Comparison of ENCODE assay signal across 8 cellular contexts in the genomic region with DNA sequence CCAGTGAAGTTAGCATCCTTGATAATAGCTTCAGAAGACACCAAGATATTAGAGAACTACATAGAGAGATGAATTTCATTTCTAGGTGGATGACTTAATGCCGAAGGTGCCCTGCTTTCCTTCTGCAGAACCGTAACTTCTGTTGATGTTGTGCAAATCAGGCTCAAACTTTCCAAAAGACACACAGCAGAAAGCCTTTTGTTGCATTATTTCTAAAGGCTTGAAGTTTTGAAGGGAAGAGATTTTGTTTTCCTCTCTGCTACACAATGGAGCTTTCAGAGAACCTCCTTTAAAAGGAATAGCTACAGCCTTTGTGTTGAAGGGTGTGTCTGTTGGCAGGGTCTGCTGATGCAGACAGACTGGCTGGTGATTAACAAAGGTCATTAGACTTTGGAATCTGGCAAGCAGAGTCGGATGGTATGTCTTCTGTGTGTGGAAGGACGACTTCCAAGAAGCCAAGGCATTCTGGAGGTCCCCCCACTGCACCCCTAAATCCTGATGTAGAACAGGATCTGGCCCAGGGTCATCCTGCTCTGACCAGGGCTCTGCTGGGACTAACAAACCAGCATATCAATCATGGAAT. TPM values are rescaled to one million over a fixed set of nuclear protein-coding genes. Genes with fewer than 3 reads are reported as not detected.
A peak's percentile ranks its signal among the peaks of the same experiment; 100 is the strongest.
DNase-seq lines count a peak whose midpoint lies in the region; ATAC-seq and TF ChIP-seq lines count a peak whose summit lies in the region.

No MANE protein-coding gene starts in this region.

- H3K27ac ChIP-seq in CD4-positive, alpha-beta memory T cell (ENCODE audit: low read depth, low read length): no peak overlapping the region
- peak overlapping the region; percentile 83 for H3K27ac ChIP-seq in fibroblast of lung (ENCODE audit: insufficient read depth, low read length)

- H3K27me3 Mint-ChIP-seq in CD4-positive, alpha-beta memory T cell: no peaks in the 10 kb centered on the region
- no peaks in the 10 kb centered on the region for H3K27me3 Mint-ChIP-seq in neural crest cell (ENCODE audit: low read depth)

- TF ChIP-seq CTCF in fibroblast of lung (conservative IDR thresholded peaks at IDR 0.05 in 1 of 2, IDR thresholded peaks at IDR 0.05 in 1 of 2; ENCODE audit: low read depth in 1 of 2, low read length in 2 of 2) (no peak), neural crest cell (conservative IDR thresholded peaks at IDR 0.05) (no peak)

- H4K20me1 ChIP-seq in fibroblast of lung (ENCODE audit: control insufficient read depth, extremely low read depth, insufficient read depth, low read length): no peaks in the 10 kb centered on the region

- no peak for DNase-seq in CD4-positive, alpha-beta memory T cell
- DNase-seq in NCI-H748 treated with DMSO at 0.1 percent for 48 hours (lab: John Stamatoyannopoulos, UW) (peak; percentile 66), fibroblast of lung (ENCODE audit: low read depth in 2 of 2) (peak; percentile 41 to 79), neural crest cell (ENCODE audit: low read depth, low spot score) (peak; percentile 12), retina (no peak)
- no peak for DNase-seq in activated effector memory CD4-positive, alpha-beta T cell treated with Interleukin-2 at 50 U/mL for 16 hours

- no peaks in the 10 kb centered on the region for H3K36me3 Mint-ChIP-seq in CD4-positive, alpha-beta memory T cell
- peaks cover 68% of the 10 kb centered on the region for H3K36me3 Mint-ChIP-seq in neural crest cell (ENCODE audit: low read depth)

- H3K9me3 Mint-ChIP-seq in CD4-positive, alpha-beta memory T cell: peaks cover 0 to 18% (median 6%) of the 10 kb centered on the region in 8 donors
- H3K9me3 Mint-ChIP-seq in neural crest cell: peaks cover 10% of the 10 kb centered on the region

- no peak overlapping the region for H3K4me3 ChIP-seq in CD4-positive, alpha-beta memory T cell (ENCODE audit: low read length in 2 of 2)
- H3K4me3 ChIP-seq in fibroblast of lung (replicated peaks in 1 of 4; ENCODE audit: control extremely low read depth in 1 of 4, insufficient read depth in 1 of 4, low read depth in 3 of 4, low read length in 4 of 4): peak overlapping the region in 2 of 4 experiments; percentile 13 to 34

- no peaks in the 10 kb centered on the region for H3K27me3 ChIP-seq in CD4-positive, alpha-beta memory T cell (ENCODE audit: insufficient read depth, low read length)
- H3K27me3 ChIP-seq in fibroblast of lung (ENCODE audit: control insufficient read depth, insufficient read depth, low read length): no peaks in the 10 kb centered on the region

- peak overlapping the region in 4 of 7 donors; percentile 24 to 77 (median 57) for H3K27ac Mint-ChIP-seq in CD4-positive, alpha-beta memory T cell
- H3K27ac Mint-ChIP-seq in neural crest cell (ENCODE audit: unreplicated experiment): peak overlapping the region; percentile 95

- no peaks in the 10 kb centered on the region for H3K36me3 ChIP-seq in CD4-positive, alpha-beta memory T cell (ENCODE audit: insufficient read depth, low read length)
- peaks cover 10% of the 10 kb centered on the region for H3K36me3 ChIP-seq in fibroblast of lung (ENCODE audit: control insufficient read depth, insufficient read depth, low read length)

- POLR2A ChIA-PET in CD4-positive, alpha-beta memory T cell (lab: Charles Lee; ENCODE audit: partially characterized antibody): no interaction called here

- H3K4me1 ChIP-seq in CD4-positive, alpha-beta memory T cell (ENCODE audit: insufficient read depth, low read length): no peaks in the 10 kb centered on the region
- peaks cover 20% of the 10 kb centered on the region for H3K4me1 ChIP-seq in fibroblast of lung (ENCODE audit: control insufficient read depth, extremely low read depth, insufficient read depth, low read length)

- peak overlapping the region; percentile 56 for H2AFZ ChIP-seq in fibroblast of lung (ENCODE audit: low read length)

- no peaks in the 10 kb centered on the region for H3K4me1 Mint-ChIP-seq in CD4-positive, alpha-beta memory T cell
- H3K4me1 Mint-ChIP-seq in neural crest cell: peaks cover 62% of the 10 kb centered on the region

- CTCF ChIA-PET in CD4-positive, alpha-beta memory T cell (lab: Charles Lee; ENCODE audit: partially characterized antibody): no interaction called here

- peak overlapping the region; percentile 27 for H3K9ac ChIP-seq in fibroblast of lung (ENCODE audit: insufficient read depth, low read length)

- H3K79me2 ChIP-seq in fibroblast of lung (ENCODE audit: control insufficient read depth, insufficient read depth, low read length): no peaks in the 10 kb centered on the region

- ATAC-seq in GM18861 (IDR thresholded peaks at IDR 0.05; ENCODE audit: unreplicated experiment) (no peak), HG03521 (IDR thresholded peaks at IDR 0.05; ENCODE audit: unreplicated experiment) (no peak)

- intact Hi-C loops in CD4-positive, alpha-beta memory T cell (cut with micrococcal nuclease): no loop called here

- peak overlapping the region; percentile 53 for H3K4me2 ChIP-seq in fibroblast of lung (ENCODE audit: extremely low read depth, insufficient read depth, low read length)

- no peaks in the 10 kb centered on the region for H3K9me3 ChIP-seq in CD4-positive, alpha-beta memory T cell (ENCODE audit: control insufficient read depth in 1 of 2, low read length in 2 of 2)
- H3K9me3 ChIP-seq in fibroblast of lung (ENCODE audit: control insufficient read depth, insufficient read depth, low read depth, low read length): no peaks in the 10 kb centered on the region

- no peak overlapping the region for H3K4me3 Mint-ChIP-seq in CD4-positive, alpha-beta memory T cell
- peak overlapping the region; percentile 80 for H3K4me3 Mint-ChIP-seq in neural crest cell

RNA-seq across cellular contexts. Expression of a gene that starts 57.8 kb away (rescaled TPM):
- 1 to 10 TPM; 1.0 to 2.8 TPM for total RNA-seq in CD4-positive, alpha-beta memory T cell
- 1 to 10 TPM in 1 of 2 donors, not detected in 1; 1.8 TPM for polyA plus RNA-seq in CD4-positive, alpha-beta memory T cell
- 19.5 and 27.4 TPM in 2 replicates for total RNA-seq in fibroblast of lung
- polyA plus RNA-seq in fibroblast of lung: 6.0 and 6.3 TPM in 2 replicates
- polyA plus RNA-seq in fibroblast of lung (2012): 5.3 and 7.5 TPM in 2 replicates
- 34.8 and 37.5 TPM in 2 replicates for polyA minus RNA-seq in fibroblast of lung (ENCODE audit: low replicate concordance)
- total RNA-seq in neural crest cell: 195 and 199 TPM in 2 replicates

Comparison
In these comparisons a context has a peak if more than half of its experiments do, and no peak if none do; other contexts are left out.
1. DNase-seq: peak in NCI-H748 treated with DMSO at 0.1 percent for 48 hours (single experiment), fibroblast of lung (2 of 2) and neural crest cell (single experiment); none in CD4-positive, alpha-beta memory T cell (0 of 5), activated effector memory CD4-positive, alpha-beta T cell treated with Interleukin-2 at 50 U/mL for 16 hours (single experiment) and retina (single experiment).